ENCODE assay signal across 25 cellular contexts in genomic region chr20:37672143-37672542, GRCh38.
"Had no signal": no experiment of that assay in that cellular context is flagged by ENCODE, and none has a peak within 500 bp of the region (broad histone marks: within the 10 kb centered on the region; RNA-seq: fewer than 3 reads in every experiment).

No MANE protein-coding gene starts in this region.

- H3K27ac Mint-ChIP-seq: dendritic cell treated with granulocyte-macrophage colony-stimulating factor and Interleukin-4, amounts not matched to agents 40 ng/mL and 50 ng/mL, for 4 days; effector memory CD8-positive, alpha-beta T cell; endodermal cell; mesothelial cell of epicardium; naive B cell; naive thymus-derived CD8-positive, alpha-beta T cell had no signal

- ATAC-seq: effector memory CD8-positive, alpha-beta T cell; esophagus mucosa; gastrocnemius medialis; heart right ventricle; left cardiac atrium; left lung; left ventricle myocardium superior; lower lobe of right lung; naive thymus-derived CD8-positive, alpha-beta T cell had no signal

- H3K4me3 ChIP-seq: esophagus squamous epithelium, gastrocnemius medialis, heart right ventricle, left lung, lower lobe of right lung, mucosa of descending colon had no signal

- H3K36me3 Mint-ChIP-seq: mesothelial cell of epicardium, naive B cell had no signal

- H3K27ac ChIP-seq: epithelial cell of prostate, esophagus squamous epithelium, gastrocnemius medialis, heart right ventricle, left lung, lower lobe of right lung had no signal

- H3K9me3 Mint-ChIP-seq: dendritic cell treated with granulocyte-macrophage colony-stimulating factor and Interleukin-4, amounts not matched to agents 40 ng/mL and 50 ng/mL, for 4 days; effector memory CD8-positive, alpha-beta T cell; endodermal cell; mesothelial cell of epicardium; naive B cell had no signal

- H3K4me1 ChIP-seq: gastrocnemius medialis, left lung, lower lobe of right lung had no signal

- H3K4me3 Mint-ChIP-seq: dendritic cell treated with granulocyte-macrophage colony-stimulating factor and Interleukin-4, amounts not matched to agents 40 ng/mL and 50 ng/mL, for 4 days; effector memory CD8-positive, alpha-beta T cell; endodermal cell; mesothelial cell of epicardium; naive B cell; naive thymus-derived CD8-positive, alpha-beta T cell had no signal

- DNase-seq: cortex of kidney; effector CD8-positive, alpha-beta T cell; effector memory CD8-positive, alpha-beta T cell; endodermal cell; erythroblast; esophagus squamous epithelium; foreskin fibroblast; foreskin melanocyte; gastrocnemius medialis; glutamatergic neuron; head of caudate nucleus; heart right ventricle; hippocampal formation; left cardiac atrium; left lung; left ventricle myocardium superior; lower lobe of right lung; mesenchymal stem cell; mucosa of descending colon; naive B cell; naive thymus-derived CD8-positive, alpha-beta T cell had no signal

- H3K9me3 ChIP-seq: esophagus squamous epithelium, gastrocnemius medialis, heart right ventricle, left lung, lower lobe of right lung, mucosa of descending colon had no signal

- H3K36me3 ChIP-seq: esophagus squamous epithelium, gastrocnemius medialis, heart right ventricle, left lung, lower lobe of right lung had no signal
